In the genomic region with DNA sequence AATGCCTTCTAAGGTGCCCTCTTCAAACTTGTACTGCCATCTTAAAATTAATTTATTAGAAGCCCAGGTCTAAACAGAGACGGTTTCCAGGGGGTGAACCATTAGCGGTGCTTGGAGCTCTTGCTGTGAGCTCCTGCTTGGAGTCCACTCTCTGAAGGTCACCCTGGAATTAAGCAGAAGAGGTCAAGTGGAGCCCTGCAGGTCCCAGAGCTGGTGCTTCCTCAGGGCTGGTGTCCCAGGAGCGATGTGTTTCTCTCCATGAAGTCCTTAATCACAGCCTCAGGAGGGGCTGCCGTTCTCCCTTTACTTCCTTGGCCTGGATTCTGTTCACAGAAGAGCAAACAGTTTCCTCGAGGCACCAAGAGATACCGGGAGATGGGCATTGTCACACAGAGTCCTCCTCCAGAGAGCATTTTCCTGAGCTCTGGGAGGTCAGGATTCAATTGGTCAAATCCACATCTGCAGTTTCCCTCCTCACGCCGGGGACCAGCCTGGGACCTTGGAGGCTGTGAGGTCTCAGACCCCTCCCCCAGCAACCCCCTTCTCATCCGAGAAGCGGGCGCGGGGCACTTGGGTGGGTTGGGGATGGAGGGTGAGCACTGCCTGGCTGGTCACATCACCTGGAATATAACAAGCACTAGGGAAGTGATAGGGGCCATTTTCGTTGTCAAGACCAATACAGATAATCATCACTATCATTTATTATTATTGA, we compare ENCODE assay signal across 25 cellular contexts.
DNase-seq lines count a peak whose midpoint lies in the region; ATAC-seq and TF ChIP-seq lines count a peak whose summit lies in the region.
"Had no signal": no experiment of that assay in that cellular context is flagged by ENCODE, and none has a peak within 500 bp of the region (broad histone marks: within the 10 kb centered on the region; RNA-seq: fewer than 3 reads in every experiment).

No MANE protein-coding gene starts in this region.

- no peaks in the 10 kb centered on the region for H3K27me3 ChIP-seq in endodermal cell (ENCODE audit: control insufficient read depth, insufficient read depth, low read length, poor library complexity, severe bottlenecking)
- peaks cover 0 to 2% (median 0%) of the 10 kb centered on the region in 3 experiments for H3K27me3 ChIP-seq in neuronal stem cell (ENCODE audit: control insufficient read depth in 3 of 3, insufficient read depth in 3 of 3, low read depth in 1 of 3, low read length in 3 of 3)
- H3K27me3 ChIP-seq in upper lobe of right lung: no peaks in the 10 kb centered on the region
- H3K27me3 ChIP-seq: BLaER1 treated with 17β-estradiol and CSF1 and Interleukin-3, amounts not matched to agents 10 nM and 100 nM had no signal

- H3K4me2 ChIP-seq in neuronal stem cell (ENCODE audit: insufficient read depth, low read length, poor library complexity, severe bottlenecking): no peak overlapping the region
- H3K4me2 ChIP-seq: A549; BLaER1 treated with 17β-estradiol and CSF1 and Interleukin-3, amounts not matched to agents 10 nM and 100 nM had no signal

- H3K4me3 Mint-ChIP-seq in endodermal cell: no peak overlapping the region
- H3K4me3 Mint-ChIP-seq: B cell; CD4-positive, alpha-beta T cell; CD8-positive, alpha-beta T cell had no signal

- no peak overlapping the region for H2AFZ ChIP-seq in neuronal stem cell (ENCODE audit: low read length)

- peak overlapping the region; percentile 9 for H3K18ac ChIP-seq in neuronal stem cell (ENCODE audit: low read length)

- H3K36me3 Mint-ChIP-seq in endodermal cell (ENCODE audit: low read depth): peaks cover 3% of the 10 kb centered on the region
- H3K36me3 Mint-ChIP-seq: CD8-positive, alpha-beta T cell had no signal

- no peaks in the 10 kb centered on the region for H3K4me1 ChIP-seq in endodermal cell (ENCODE audit: control insufficient read depth, insufficient read depth, low read length)
- H3K4me1 ChIP-seq in neuronal stem cell (ENCODE audit: control insufficient read depth in 2 of 2, insufficient read depth in 1 of 2, low read depth in 1 of 2, low read length in 2 of 2): peaks cover 0 to 13% of the 10 kb centered on the region in 2 donors
- no peaks in the 10 kb centered on the region for H3K4me1 ChIP-seq in upper lobe of right lung
- H3K4me1 ChIP-seq: Caco-2 had no signal

- H3K4me3 ChIP-seq in endodermal cell (ENCODE audit: low read length) (no peak overlapping the region), neuronal stem cell (ENCODE audit: low read length in 2 of 2) (no peak overlapping the region), upper lobe of right lung (no peak overlapping the region)
- H3K4me3 ChIP-seq: A549; BLaER1 treated with 17β-estradiol and CSF1 and Interleukin-3, amounts not matched to agents 10 nM and 100 nM had no signal

- H3K4ac ChIP-seq in neuronal stem cell (ENCODE audit: low read length): no peak overlapping the region

- TF ChIP-seq CTCF in endodermal cell (conservative IDR thresholded peaks at IDR 0.05) (no peak), upper lobe of right lung (IDR thresholded peaks at IDR 0.05) (no peak)

- no peak overlapping the region for H4K91ac ChIP-seq in neuronal stem cell (ENCODE audit: low read depth, low read length, poor library complexity)

- no peaks in the 10 kb centered on the region for H3K79me1 ChIP-seq in neuronal stem cell (ENCODE audit: low read depth, low read length)

- H3K9me3 ChIP-seq in endodermal cell (ENCODE audit: control insufficient read depth, low read length) (no peaks in the 10 kb centered on the region), neuronal stem cell (replicated peaks in 1 of 2; ENCODE audit: control insufficient read depth in 2 of 2, insufficient read depth in 1 of 2, low read depth in 1 of 2, low read length in 2 of 2) (peaks cover 0 to 2% of the 10 kb centered on the region in 2 donors), upper lobe of right lung (no peaks in the 10 kb centered on the region)
- H3K9me3 ChIP-seq: A549, Caco-2 had no signal

- H3K27ac Mint-ChIP-seq in endodermal cell: no peak overlapping the region
- H3K27ac Mint-ChIP-seq: B cell; CD4-positive, alpha-beta T cell; CD8-positive, alpha-beta T cell had no signal

- intact Hi-C loops in upper lobe of right lung (cut with DNase I): no loop called here

- H3K27me3 Mint-ChIP-seq in endodermal cell (ENCODE audit: insufficient read depth): peaks cover 21% of the 10 kb centered on the region

- no peaks in the 10 kb centered on the region for H3K36me3 ChIP-seq in endodermal cell (ENCODE audit: control insufficient read depth, insufficient read depth, low read length)
- no peaks in the 10 kb centered on the region for H3K36me3 ChIP-seq in neuronal stem cell (replicated peaks in 1 of 2; ENCODE audit: control insufficient read depth in 2 of 2, insufficient read depth in 2 of 2, low read length in 2 of 2)
- no peaks in the 10 kb centered on the region for H3K36me3 ChIP-seq in upper lobe of right lung
- H3K36me3 ChIP-seq: BLaER1 treated with 17β-estradiol and CSF1 and Interleukin-3, amounts not matched to agents 10 nM and 100 nM had no signal

- peak; percentile 58 for DNase-seq in activated effector memory CD4-positive, alpha-beta T cell treated with anti-CD3 and anti-CD28 coated beads, Interleukin-2, amount 50 U/mL, for 16 hours
- no peak for DNase-seq in activated effector memory CD4-positive, alpha-beta T cell treated with Interleukin-2 at 50 U/mL for 16 hours
- DNase-seq in endodermal cell (peak; percentile 49), neuronal stem cell (ENCODE audit: low spot score) (no peak), upper lobe of right lung (peak; percentile 23), DMS 273 (lab: John Stamatoyannopoulos, UW; ENCODE audit: unreplicated experiment) (no peak), NCI-H2081 (lab: John Stamatoyannopoulos, UW) (no peak)
- DNase-seq: AML-193; Caco-2; Calu3; CD4-positive, alpha-beta T cell; CD8-positive, alpha-beta T cell; DMS 273 treated with DMSO at 0.1 percent for 48 hours; DMS153; DMS53; DMS79; DND-41; EL; GF-D8 had no signal

- 81% methylated on average over 6 to 10 of the region's 13 CpGs for WGBS in endodermal cell (ENCODE audit: insufficient coverage in 1 of 2, insufficient read length in 1 of 2), 2 experiments
- no CpG with 5 or more reads among the region's 13 CpGs for WGBS in neuronal stem cell (ENCODE audit: extremely low coverage in 2 of 2, insufficient read length in 2 of 2, insufficient replicate concordance in 1 of 2), 2 donors

- peaks cover 24% of the 10 kb centered on the region for H3K4me1 Mint-ChIP-seq in endodermal cell
- H3K4me1 Mint-ChIP-seq: B cell had no signal

- H3K27ac ChIP-seq in endodermal cell (ENCODE audit: low read depth, low read length): no peak overlapping the region
- no peak overlapping the region for H3K27ac ChIP-seq in neuronal stem cell (replicated peaks; ENCODE audit: low read length)
- no peak overlapping the region for H3K27ac ChIP-seq in upper lobe of right lung
- H3K27ac ChIP-seq: 22Rv1; A549; BLaER1 treated with 17β-estradiol and CSF1 and Interleukin-3, amounts not matched to agents 10 nM and 100 nM; C4-2B had no signal

- H2BK120ac ChIP-seq in neuronal stem cell (ENCODE audit: low read depth, low read length): no peak overlapping the region

- no peak for ATAC-seq in upper lobe of right lung
- no peak for ATAC-seq in HG03196 (IDR thresholded peaks at IDR 0.05; ENCODE audit: unreplicated experiment)
- ATAC-seq: A549; CD8-positive, alpha-beta T cell had no signal

- no peak overlapping the region for H4K8ac ChIP-seq in neuronal stem cell (ENCODE audit: low read depth, low read length)

- H3K9me3 Mint-ChIP-seq in endodermal cell: peaks cover 10% of the 10 kb centered on the region
- H3K9me3 Mint-ChIP-seq: CD4-positive, alpha-beta T cell; CD8-positive, alpha-beta T cell had no signal

- no peak overlapping the region for H3K9ac ChIP-seq in endodermal cell (ENCODE audit: extremely low read depth, low read length, poor library complexity, severe bottlenecking)
- no peak overlapping the region for H3K9ac ChIP-seq in neuronal stem cell (ENCODE audit: low read depth, low read length, poor library complexity)
- H3K9ac ChIP-seq: BLaER1 treated with 17β-estradiol and CSF1 and Interleukin-3, amounts not matched to agents 10 nM and 100 nM had no signal

- no peak overlapping the region for H2BK12ac ChIP-seq in neuronal stem cell (ENCODE audit: low read length)

- H2BK5ac ChIP-seq in neuronal stem cell (ENCODE audit: low read length): no peak overlapping the region

- no peak overlapping the region for H3K14ac ChIP-seq in neuronal stem cell (ENCODE audit: low read length)

- H2BK15ac ChIP-seq in neuronal stem cell (ENCODE audit: low read length): peak overlapping the region; percentile 9

- no peak overlapping the region for H3K23ac ChIP-seq in neuronal stem cell (ENCODE audit: low read depth, low read length, poor library complexity)

- no peak overlapping the region for H2AK5ac ChIP-seq in neuronal stem cell (ENCODE audit: low read depth, low read length)

Comparison
In these comparisons a context has a peak if more than half of its experiments do, and no peak if none do; other contexts are left out.
1. DNase-seq: peak in activated effector memory CD4-positive, alpha-beta T cell treated with anti-CD3 and anti-CD28 coated beads, Interleukin-2, amount 50 U/mL, for 16 hours (single experiment), endodermal cell (single experiment) and upper lobe of right lung (single experiment); none in activated effector memory CD4-positive, alpha-beta T cell treated with Interleukin-2 at 50 U/mL for 16 hours (single experiment), neuronal stem cell (single experiment), DMS 273 (single experiment) and NCI-H2081 (0 of 2).